ENCODE assay signal across 29 cellular contexts in the genomic region with DNA sequence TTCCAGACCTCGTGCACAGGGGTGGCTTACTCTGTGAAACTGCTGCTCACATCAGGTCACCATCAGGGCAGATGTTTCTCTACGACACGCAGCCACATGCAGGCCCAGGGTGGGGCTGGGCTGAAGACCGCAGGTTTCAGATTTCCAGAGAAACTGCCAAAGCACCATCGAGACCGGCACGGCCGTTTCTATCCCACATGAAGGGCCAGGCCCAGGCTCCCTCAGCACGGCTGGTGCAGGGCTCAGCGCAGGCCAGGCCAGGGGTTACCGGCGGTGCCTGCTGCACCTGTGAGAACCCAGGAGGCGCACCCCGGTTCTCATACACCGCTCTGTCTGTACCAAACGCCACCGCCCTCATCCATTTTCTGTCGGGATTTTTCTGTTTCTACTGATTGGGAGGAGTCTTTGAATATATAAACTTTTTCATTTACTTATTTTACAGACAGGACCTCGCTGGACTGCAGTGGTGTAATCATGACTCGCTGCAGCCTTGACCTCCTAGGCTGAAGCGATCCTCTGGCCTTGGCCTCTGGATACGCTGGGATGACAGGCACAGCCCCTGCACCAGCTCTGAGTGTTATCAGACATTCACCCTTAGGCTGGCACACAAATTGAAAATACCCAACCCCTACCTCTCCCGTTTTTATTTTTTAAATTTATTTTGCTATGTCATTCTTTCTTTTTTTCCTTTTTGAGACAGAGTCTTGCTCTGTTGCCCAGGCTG. TPM values are rescaled to one million over a fixed set of nuclear protein-coding genes. Genes with fewer than 3 reads are reported as not detected.
DNase-seq lines count a peak whose midpoint lies in the region; ATAC-seq, FAIRE-seq and TF ChIP-seq lines count a peak whose summit lies in the region.
"Had no signal": no experiment of that assay in that cellular context is flagged by ENCODE, and none has a peak within 500 bp of the region (broad histone marks: within the 10 kb centered on the region; RNA-seq: fewer than 3 reads in every experiment).

No MANE protein-coding gene starts in this region.

- H3K9me3 Mint-ChIP-seq in immature natural killer cell: no peaks in the 10 kb centered on the region
- H3K9me3 Mint-ChIP-seq: activated CD4-positive, alpha-beta memory T cell treated with anti-CD3 and anti-CD28 coated beads for 36 hours; activated naive CD4-positive, alpha-beta T cell treated with anti-CD3 and anti-CD28 coated beads, Interleukin-2, amount 50 U/mL, for 24 hours; activated T-cell treated with anti-CD3 and anti-CD28 coated beads, Interleukin-2, amount 50 U/mL, for 4 hours; stimulated activated naive CD8-positive, alpha-beta T cell treated with anti-CD3 and anti-CD28 coated beads, Interleukin-15, Interleukin-2, amounts not matched to agents 100 ng/mL and 50 ng/mL, for 24 hours had no signal

- H3K27ac ChIP-seq in right cardiac atrium (ENCODE audit: low read length) (no peak overlapping the region), gastrocnemius medialis (peak overlapping the region in 2 of 4 donors; percentile 30 to 32), ascending aorta (no peak overlapping the region)
- H3K27ac ChIP-seq: WERI-Rb-1 had no signal

- DNase-seq in right cardiac atrium (peak; percentile 22 to 40 (median 40)), cardiac septum (ENCODE audit: low spot score) (no peak), bronchial epithelial cell (ENCODE audit: low read depth) (peak; percentile 46), immature natural killer cell (no peak), gastrocnemius medialis (peak in 1 of 2 donors; percentile 42), glomerular visceral epithelial cell (ENCODE audit: extremely low spot score) (no peak), ascending aorta (ENCODE audit: low spot score in 2 of 2) (no peak), NCI-H1092 treated with DMSO at 0.1 percent for 48 hours (lab: John Stamatoyannopoulos, UW) (no peak)
- DNase-seq: ACHN; activated CD4-positive, alpha-beta memory T cell treated with anti-CD3 and anti-CD28 coated beads for 36 hours; activated T-cell treated with anti-CD3 and anti-CD28 coated beads, Interleukin-2, amount 50 U/mL, for 4 hours; DMS153; foreskin melanocyte; GDM1; GOT3; hypothalamus; mesendoderm; naive thymus-derived CD4-positive, alpha-beta T cell; NCI-H1694 treated with DMSO at 0.1 percent for 48 hours; NCI-H226; stimulated activated CD4-positive, alpha-beta T cell treated with anti-CD3 and anti-CD28 coated beads, Interleukin-2, amount 100 ng/mL, for 48 hours; WERI-Rb-1 had no signal

- peak overlapping the region in 5 of 6 donors; percentile 21 to 77 (median 56) for H3K27ac Mint-ChIP-seq in immature natural killer cell
- H3K27ac Mint-ChIP-seq: activated CD4-positive, alpha-beta memory T cell treated with anti-CD3 and anti-CD28 coated beads for 36 hours had no signal

- H3K4me1 Mint-ChIP-seq in immature natural killer cell: peaks cover 27 to 42% of the 10 kb centered on the region in 2 donors
- H3K4me1 Mint-ChIP-seq: activated naive CD4-positive, alpha-beta T cell treated with anti-CD3 and anti-CD28 coated beads, Interleukin-2, amount 50 U/mL, for 24 hours had no signal

- no peaks in the 10 kb centered on the region for H3K27me3 ChIP-seq in right cardiac atrium (ENCODE audit: control insufficient read depth, insufficient read depth)
- no peaks in the 10 kb centered on the region for H3K27me3 ChIP-seq in bronchial epithelial cell (ENCODE audit: control insufficient read depth, insufficient read depth, low read length)
- H3K27me3 ChIP-seq in gastrocnemius medialis: no peaks in the 10 kb centered on the region
- H3K27me3 ChIP-seq in ascending aorta: no peaks in the 10 kb centered on the region
- H3K27me3 ChIP-seq: tibial nerve had no signal

- in situ Hi-C loops in gastrocnemius medialis (cut with MboI; ENCODE audit: low sequenced_read_pairs in 4 of 4): no loop called here

- H3K36me3 ChIP-seq in bronchial epithelial cell (ENCODE audit: control insufficient read depth, insufficient read depth, low read length): peaks cover 47% of the 10 kb centered on the region
- H3K36me3 ChIP-seq in gastrocnemius medialis: peaks cover 0 to 64% of the 10 kb centered on the region in 2 donors
- peaks cover 68 to 93% of the 10 kb centered on the region in 2 donors for H3K36me3 ChIP-seq in ascending aorta

- peaks cover 3% of the 10 kb centered on the region for H3K4me1 ChIP-seq in right cardiac atrium (ENCODE audit: control insufficient read depth, insufficient read depth, low read length)
- H3K4me1 ChIP-seq in gastrocnemius medialis: peaks cover 0 to 17% of the 10 kb centered on the region in 2 donors
- H3K4me1 ChIP-seq in ascending aorta: no peaks in the 10 kb centered on the region

- H3K27me3 Mint-ChIP-seq in immature natural killer cell (ENCODE audit: low read depth in 3 of 3): peaks cover 3 to 12% (median 5%) of the 10 kb centered on the region in 3 donors
- H3K27me3 Mint-ChIP-seq: activated CD4-positive, alpha-beta memory T cell treated with anti-CD3 and anti-CD28 coated beads for 36 hours; activated naive CD4-positive, alpha-beta T cell treated with anti-CD3 and anti-CD28 coated beads, Interleukin-2, amount 50 U/mL, for 24 hours; naive thymus-derived CD4-positive, alpha-beta T cell; stimulated activated naive CD8-positive, alpha-beta T cell treated with anti-CD3 and anti-CD28 coated beads, Interleukin-15, Interleukin-2, amounts not matched to agents 100 ng/mL and 50 ng/mL, for 24 hours had no signal

- H3K9me3 ChIP-seq in right cardiac atrium (ENCODE audit: control insufficient read depth, low read length): no peaks in the 10 kb centered on the region
- no peaks in the 10 kb centered on the region for H3K9me3 ChIP-seq in gastrocnemius medialis
- H3K9me3 ChIP-seq in ascending aorta: no peaks in the 10 kb centered on the region
- H3K9me3 ChIP-seq: tibial nerve had no signal

- no peak overlapping the region for H3K4me3 Mint-ChIP-seq in immature natural killer cell
- H3K4me3 Mint-ChIP-seq: activated CD4-positive, alpha-beta memory T cell treated with anti-CD3 and anti-CD28 coated beads for 36 hours; activated naive CD4-positive, alpha-beta T cell treated with anti-CD3 and anti-CD28 coated beads, Interleukin-2, amount 50 U/mL, for 24 hours; activated T-cell treated with anti-CD3 and anti-CD28 coated beads, Interleukin-2, amount 50 U/mL, for 4 hours; CD14-positive monocyte; stimulated activated naive CD8-positive, alpha-beta T cell treated with anti-CD3 and anti-CD28 coated beads, Interleukin-15, Interleukin-2, amounts not matched to agents 100 ng/mL and 50 ng/mL, for 24 hours had no signal

- TF ChIP-seq CTCF in bronchial epithelial cell (IDR thresholded peaks at IDR 0.05; ENCODE audit: insufficient read depth, low read length, severe bottlenecking) (no peak), gastrocnemius medialis (IDR thresholded peaks at IDR 0.05 in 4 of 5, conservative IDR thresholded peaks at IDR 0.05 in 1 of 5) (no peak), ascending aorta (IDR thresholded peaks at IDR 0.05) (no peak)

- H3K4me3 ChIP-seq in right cardiac atrium (ENCODE audit: low read length): no peak overlapping the region
- no peak overlapping the region for H3K4me3 ChIP-seq in bronchial epithelial cell (ENCODE audit: low read depth, low read length)
- H3K4me3 ChIP-seq in gastrocnemius medialis: no peak overlapping the region
- H3K4me3 ChIP-seq in ascending aorta: no peak overlapping the region
- H3K4me3 ChIP-seq: K562, smooth muscle cell, tibial nerve had no signal

- ATAC-seq in right cardiac atrium: no peak
- peak; percentile 41 to 48 for ATAC-seq in gastrocnemius medialis
- ATAC-seq: activated T-cell treated with anti-CD3 and anti-CD28 coated beads, Interleukin-2, amount 50 U/mL, for 4 hours; K562; naive thymus-derived CD4-positive, alpha-beta T cell had no signal

- WGBS in right cardiac atrium: 85% methylated on average over 23 of the region's 23 CpGs

- no peak for TF ChIP-seq POLR2A in gastrocnemius medialis (IDR thresholded peaks at IDR 0.05)

- intact Hi-C loops in right cardiac atrium (cut with DNase I) (loop anchor here in 2 of 4 donors (5.0 to 10.0 kb wide), 2 partner anchors 57 to 64 kb away; a partner anchor contains a TSS), cardiac septum (cut with DNase I) (loop anchor here (2.0 kb wide), 1 partner anchor 65 kb away; no protein-coding TSS in a partner anchor), gastrocnemius medialis (cut with DNase I; ENCODE audit: low total_unique reads) (no loop called here), ascending aorta (cut with DNase I) (no loop called here)

- peaks cover 11 to 21% (median 15%) of the 10 kb centered on the region in 3 donors for H3K36me3 Mint-ChIP-seq in immature natural killer cell

- no peak for FAIRE-seq in bronchial epithelial cell (lab: Jason Lieb, UNC)
- FAIRE-seq: colon, K562 had no signal

RNA-seq across cellular contexts. Expression of a gene that starts 17.1 kb away (rescaled TPM):
- 100 to 1,000 TPM; 123 to 145 (median 134) TPM for total RNA-seq in right cardiac atrium
- 119 TPM for polyA plus RNA-seq in right cardiac atrium
- total RNA-seq in cardiac septum: 129 TPM
- total RNA-seq in bronchial epithelial cell: 173 and 179 TPM in 2 replicates
- 100 to 1,000 TPM in 1 of 3 donors, 10 to 100 TPM in 2; 72.1 to 110 (median 77.7) TPM for polyA plus RNA-seq in immature natural killer cell
- 100 to 1,000 TPM; 126 to 224 (median 169) TPM for total RNA-seq in gastrocnemius medialis
- 273 TPM for total RNA-seq in ascending aorta

RNA-seq across cellular contexts. Expression of a gene that starts 57.9 kb away (rescaled TPM):
- total RNA-seq in right cardiac atrium (10 to 100 TPM; 51.6 to 61.8 (median 59.2) TPM), cardiac septum (55.2 TPM), bronchial epithelial cell (44.8 and 46.1 TPM in 2 replicates), gastrocnemius medialis (10 to 100 TPM; 30.0 to 42.7 (median 34.3) TPM), ascending aorta (56.3 TPM)
- polyA plus RNA-seq in right cardiac atrium (53.4 TPM), immature natural killer cell (10 to 100 TPM; 60.7 to 76.0 (median 72.9) TPM)

RNA-seq across cellular contexts. Expression of a gene that starts 59.4 kb away (rescaled TPM):
- total RNA-seq in right cardiac atrium: 10 to 100 TPM; 12.2 to 27.4 (median 14.2) TPM
- polyA plus RNA-seq in right cardiac atrium: 9.6 TPM
- total RNA-seq in cardiac septum: 19.8 TPM
- total RNA-seq in bronchial epithelial cell: 5.4 and 6.3 TPM in 2 replicates
- polyA plus RNA-seq in immature natural killer cell: 1,000 to 10,000 TPM in 2 of 3 donors, 100 to 1,000 TPM in 1; 603 to 1,685 (median 1,079) TPM
- 1 to 10 TPM; 5.0 to 8.9 (median 5.2) TPM for total RNA-seq in gastrocnemius medialis
- 14.0 TPM for total RNA-seq in ascending aorta

Comparison
In these comparisons a context has a peak if more than half of its experiments do, and no peak if none do; other contexts are left out.
1. DNase-seq: peak in right cardiac atrium (3 of 3) and bronchial epithelial cell (single experiment); none in cardiac septum (single experiment), immature natural killer cell (0 of 3), glomerular visceral epithelial cell (single experiment), ascending aorta (0 of 2) and NCI-H1092 treated with DMSO at 0.1 percent for 48 hours (single experiment).
2. ATAC-seq: peak in gastrocnemius medialis (2 of 2); none in right cardiac atrium (0 of 2).